Comparison of ENCODE assay signal across 8 cellular contexts in genomic region chr17:75181608-75182318, GRCh38. TPM values are rescaled to one million over a fixed set of nuclear protein-coding genes. Genes with fewer than 3 reads are reported as not detected.
DNase-seq lines count a peak whose midpoint lies in the region; ATAC-seq, FAIRE-seq and TF ChIP-seq lines count a peak whose summit lies in the region.

No MANE protein-coding gene starts in this region.

- peak overlapping the region; percentile 94 for H3K27ac ChIP-seq in ACC112 (ENCODE audit: low read depth, low read length)
- H3K27ac ChIP-seq in ascending aorta, result peak overlapping the region; percentile 94 to 100
- H3K27ac ChIP-seq in keratinocyte (ENCODE audit: control insufficient read depth, insufficient read depth, low read length), result peak overlapping the region; percentile 85

- FAIRE-seq in keratinocyte (lab: Jason Lieb, UNC) (no peak), H54 (lab: Jason Lieb, UNC) (no peak)

- H4K20me1 ChIP-seq in keratinocyte (ENCODE audit: control insufficient read depth, extremely low read depth, insufficient read depth, low read length), result peaks cover 12% of the 10 kb centered on the region

- H2AFZ ChIP-seq in ACC112 (ENCODE audit: low read length, unreplicated experiment) (no peak overlapping the region), keratinocyte (ENCODE audit: control insufficient read depth, low read length) (no peak overlapping the region)

- H3K9me1 ChIP-seq in keratinocyte (ENCODE audit: control insufficient read depth, extremely low read depth, insufficient read depth, low read length), result no peaks in the 10 kb centered on the region

- DNase-seq in ascending aorta (ENCODE audit: low spot score in 2 of 2) (peak in 1 of 2 donors; percentile 71), keratinocyte (ENCODE audit: low read depth, low spot score) (no peak), NCI-H1694 treated with DMSO at 0.1 percent for 48 hours (lab: John Stamatoyannopoulos, UW) (no peak), H54 (ENCODE audit: insufficient read length, low spot score) (no peak)
- DNase-seq in stimulated activated CD4-positive, alpha-beta T cell treated with anti-CD3 and anti-CD28 coated beads, Interleukin-1b, Interleukin-23, amount 100 ng/mL, for 4 hours (ENCODE audit: low read depth in 2 of 2), result peak; percentile 18 to 39

- H3K4me2 ChIP-seq in keratinocyte (ENCODE audit: control insufficient read depth, extremely low read depth, insufficient read depth, low read depth, low read length), result peak overlapping the region; percentile 97

- H3K9me3 ChIP-seq in ascending aorta, result no peaks in the 10 kb centered on the region
- no peaks in the 10 kb centered on the region for H3K9me3 ChIP-seq in keratinocyte (ENCODE audit: control insufficient read depth, low read depth, low read length)

- peak overlapping the region; percentile 97 for H3K4me3 ChIP-seq in ACC112 (ENCODE audit: low read depth, low read length)
- peak overlapping the region; percentile 80 to 97 for H3K4me3 ChIP-seq in ascending aorta
- peak overlapping the region; percentile 70 to 95 (median 88) for H3K4me3 ChIP-seq in keratinocyte (ENCODE audit: control insufficient read depth in 2 of 3, extremely low read depth in 1 of 3, insufficient read depth in 2 of 3, low read depth in 1 of 3, low read length in 3 of 3)

- intact Hi-C loops in ascending aorta (cut with DNase I), result loop anchor here (1.0 to 5.0 kb wide), 3 partner anchors 23 to 149 kb away; partner anchors contain the start of genes JPT1 and NUP85

- TF ChIP-seq CTCF in ascending aorta (IDR thresholded peaks at IDR 0.05), result no peak
- TF ChIP-seq CTCF in keratinocyte (optimal IDR thresholded peaks at IDR 0.05 in 1 of 3, IDR thresholded peaks at IDR 0.05 in 1 of 3, conservative IDR thresholded peaks at IDR 0.05 in 1 of 3; ENCODE audit: extremely low read depth in 1 of 3, insufficient read depth in 2 of 3, low read length in 3 of 3), result no peak

- H3K79me2 ChIP-seq in ACC112 (ENCODE audit: control insufficient read depth, insufficient read depth, low read length, unreplicated experiment) (peaks cover 54% of the 10 kb centered on the region), keratinocyte (ENCODE audit: control insufficient read depth, insufficient read depth, low read length) (peaks cover 57% of the 10 kb centered on the region)

- dilution Hi-C loops in keratinocyte (cut with MboI; ENCODE audit: extremely low pct_ligation_motif_present, low sequenced_read_pairs), result no loop called here

- peak; percentile 8 for ATAC-seq in GM21390 (IDR thresholded peaks at IDR 0.05; ENCODE audit: unreplicated experiment)

- H3K36me3 ChIP-seq in ACC112 (ENCODE audit: insufficient read depth, low read length) (peaks cover 5% of the 10 kb centered on the region; the same call in 1 of the 2 replicates), ascending aorta (peaks cover 24 to 25% of the 10 kb centered on the region in 2 donors), keratinocyte (ENCODE audit: control insufficient read depth in 2 of 2, extremely low read depth in 1 of 2, insufficient read depth in 2 of 2, low read length in 2 of 2) (peaks cover 5 to 10% of the 10 kb centered on the region in 2 experiments)

- H3K27me3 ChIP-seq in ACC112 (ENCODE audit: insufficient read depth, low read length) (no peaks in the 10 kb centered on the region), ascending aorta (no peaks in the 10 kb centered on the region), keratinocyte (ENCODE audit: control insufficient read depth, extremely low read depth, insufficient read depth, low read length) (no peaks in the 10 kb centered on the region)

- H3K4me1 ChIP-seq in ACC112 (ENCODE audit: control insufficient read depth, insufficient read depth, low read length, unreplicated experiment) (peaks cover 3% of the 10 kb centered on the region), ascending aorta (peaks cover 6 to 18% of the 10 kb centered on the region in 2 donors), keratinocyte (ENCODE audit: control insufficient read depth, extremely low read depth, insufficient read depth, low read length) (peaks cover 2% of the 10 kb centered on the region)

- TF ChIP-seq POLR2A in H54 (IDR thresholded peaks at IDR 0.05; ENCODE audit: low read depth, low read length), result no peak

- H3K9ac ChIP-seq in keratinocyte (ENCODE audit: control insufficient read depth, extremely low read depth, insufficient read depth, low read length), result peak overlapping the region; percentile 87

TF ChIP-seq in PFSK-1, 5 proteins besides CTCF, POLR2A, EP300 and RAD21:
- TF ChIP-seq POLR2AphosphoS5 (IDR thresholded peaks at IDR 0.05; ENCODE audit: low read depth, low read length), result no peak
- no peak; the same call in 1 of the 2 replicates for TF ChIP-seq SIN3A (IDR thresholded peaks at IDR 0.05; ENCODE audit: borderline replicate concordance, insufficient read depth, low read length)
- TF ChIP-seq TAF1 (IDR thresholded peaks at IDR 0.05; ENCODE audit: borderline replicate concordance, insufficient read depth, low read length), result peak; percentile 33; the same call in 1 of the 2 replicates
- TF ChIP-seq REST (IDR thresholded peaks at IDR 0.05; ENCODE audit: insufficient read depth in 1 of 2, low read depth in 2 of 2, low read length in 2 of 2), result no peak

RNA-seq across cellular contexts. Expression of gene SUMO2, which starts 1.0 kb away (rescaled TPM):
- 196 TPM for polyA plus RNA-seq in PFSK-1 (2012; ENCODE audit: insufficient read length, low read depth)
- total RNA-seq in ascending aorta, result 23.9 TPM
- polyA plus RNA-seq in keratinocyte, result 107 to 393 TPM (median 230 TPM) in 3 replicates
- polyA plus RNA-seq in keratinocyte (2011; ENCODE audit: low read depth), result 585 TPM
- 114 and 228 TPM in 2 replicates for polyA plus RNA-seq in keratinocyte (2011; cell fraction: cytosol; rRNA removed)
- polyA plus RNA-seq in keratinocyte (2011; cell fraction: nucleus; rRNA removed), result 40.4 and 49.2 TPM in 2 replicates
- 183 and 281 TPM in 2 replicates for polyA plus RNA-seq in keratinocyte (2012; ENCODE audit: low replicate concordance)
- 45.2 to 76.1 TPM (median 50.0 TPM) in 3 replicates for polyA minus RNA-seq in keratinocyte
- 150 TPM for polyA minus RNA-seq in keratinocyte (2011; cell fraction: cytosol; rRNA and poly(A)+ RNA removed)
- 10.2 and 35.3 TPM in 2 replicates for polyA minus RNA-seq in keratinocyte (2011; cell fraction: nucleus; rRNA and poly(A)+ RNA removed)

RNA-seq across cellular contexts. Expression of gene NUP85, which starts 23.7 kb away (rescaled TPM):
- polyA plus RNA-seq in PFSK-1 (2012; ENCODE audit: insufficient read length, low read depth), result 107 TPM
- 38.1 TPM for total RNA-seq in ascending aorta
- 64.2 to 66.9 TPM (median 64.4 TPM) in 3 replicates for polyA plus RNA-seq in keratinocyte
- 120 TPM for polyA plus RNA-seq in keratinocyte (2011; ENCODE audit: low read depth)
- 31.9 and 33.0 TPM in 2 replicates for polyA plus RNA-seq in keratinocyte (2011; cell fraction: cytosol; rRNA removed)
- 146 and 154 TPM in 2 replicates for polyA plus RNA-seq in keratinocyte (2011; cell fraction: nucleus; rRNA removed)
- 44.5 and 46.8 TPM in 2 replicates for polyA plus RNA-seq in keratinocyte (2012; ENCODE audit: low replicate concordance)
- polyA minus RNA-seq in keratinocyte, result 45.5 to 78.2 TPM (median 56.4 TPM) in 3 replicates
- polyA minus RNA-seq in keratinocyte (2011; cell fraction: cytosol; rRNA and poly(A)+ RNA removed), result 29.4 TPM
- polyA minus RNA-seq in keratinocyte (2011; cell fraction: nucleus; rRNA and poly(A)+ RNA removed), result 30.6 and 49.4 TPM in 2 replicates

RNA-seq across cellular contexts. Expression of gene JPT1, which starts 27.5 kb away (rescaled TPM):
- polyA plus RNA-seq in PFSK-1 (2012; ENCODE audit: insufficient read length, low read depth), result 424 TPM
- total RNA-seq in ascending aorta, result 23.0 TPM
- polyA plus RNA-seq in keratinocyte, result 67.5 to 452 TPM (median 142 TPM) in 3 replicates
- 130 TPM for polyA plus RNA-seq in keratinocyte (2011; ENCODE audit: low read depth)
- 236 and 338 TPM in 2 replicates for polyA plus RNA-seq in keratinocyte (2011; cell fraction: cytosol; rRNA removed)
- polyA plus RNA-seq in keratinocyte (2011; cell fraction: nucleus; rRNA removed), result 135 and 172 TPM in 2 replicates
- 339 and 621 TPM in 2 replicates for polyA plus RNA-seq in keratinocyte (2012; ENCODE audit: low replicate concordance)
- polyA minus RNA-seq in keratinocyte, result 48.8 to 71.8 TPM (median 51.3 TPM) in 3 replicates
- 395 TPM for polyA minus RNA-seq in keratinocyte (2011; cell fraction: cytosol; rRNA and poly(A)+ RNA removed)
- 49.7 and 67.1 TPM in 2 replicates for polyA minus RNA-seq in keratinocyte (2011; cell fraction: nucleus; rRNA and poly(A)+ RNA removed)

RNA-seq across cellular contexts. Expression of gene NT5C, which starts 50.2 kb away (rescaled TPM):
- polyA plus RNA-seq in PFSK-1 (2012; ENCODE audit: insufficient read length, low read depth), result 81.4 TPM
- 18.3 TPM for total RNA-seq in ascending aorta
- polyA plus RNA-seq in keratinocyte, result 29.9 to 38.1 TPM (median 38.0 TPM) in 3 replicates
- polyA plus RNA-seq in keratinocyte (2011; ENCODE audit: low read depth), result 22.2 TPM
- polyA plus RNA-seq in keratinocyte (2011; cell fraction: cytosol; rRNA removed), result 15.2 and 35.4 TPM in 2 replicates
- 32.0 and 44.4 TPM in 2 replicates for polyA plus RNA-seq in keratinocyte (2011; cell fraction: nucleus; rRNA removed)
- 28.7 and 54.4 TPM in 2 replicates for polyA plus RNA-seq in keratinocyte (2012; ENCODE audit: low replicate concordance)
- polyA minus RNA-seq in keratinocyte, result 9.4 to 21.4 TPM (median 10.0 TPM) in 3 replicates
- polyA minus RNA-seq in keratinocyte (2011; cell fraction: cytosol; rRNA and poly(A)+ RNA removed), result 16.1 TPM
- 8.1 and 9.2 TPM in 2 replicates for polyA minus RNA-seq in keratinocyte (2011; cell fraction: nucleus; rRNA and poly(A)+ RNA removed)

Comparison
In these comparisons a context has a peak if more than half of its experiments do, and no peak if none do; other contexts are left out.
1. DNase-seq: peak in stimulated activated CD4-positive, alpha-beta T cell treated with anti-CD3 and anti-CD28 coated beads, Interleukin-1b, Interleukin-23, amount 100 ng/mL, for 4 hours (2 of 2); none in keratinocyte (single experiment), NCI-H1694 treated with DMSO at 0.1 percent for 48 hours (single experiment) and H54 (single experiment).
2. Peak in every context shown above with its lines, with median percentiles within 50 percentile points of each other: H3K27ac ChIP-seq and H3K4me3 ChIP-seq.